Comparison of ENCODE assay signal across 9 cellular contexts in the genomic region with DNA sequence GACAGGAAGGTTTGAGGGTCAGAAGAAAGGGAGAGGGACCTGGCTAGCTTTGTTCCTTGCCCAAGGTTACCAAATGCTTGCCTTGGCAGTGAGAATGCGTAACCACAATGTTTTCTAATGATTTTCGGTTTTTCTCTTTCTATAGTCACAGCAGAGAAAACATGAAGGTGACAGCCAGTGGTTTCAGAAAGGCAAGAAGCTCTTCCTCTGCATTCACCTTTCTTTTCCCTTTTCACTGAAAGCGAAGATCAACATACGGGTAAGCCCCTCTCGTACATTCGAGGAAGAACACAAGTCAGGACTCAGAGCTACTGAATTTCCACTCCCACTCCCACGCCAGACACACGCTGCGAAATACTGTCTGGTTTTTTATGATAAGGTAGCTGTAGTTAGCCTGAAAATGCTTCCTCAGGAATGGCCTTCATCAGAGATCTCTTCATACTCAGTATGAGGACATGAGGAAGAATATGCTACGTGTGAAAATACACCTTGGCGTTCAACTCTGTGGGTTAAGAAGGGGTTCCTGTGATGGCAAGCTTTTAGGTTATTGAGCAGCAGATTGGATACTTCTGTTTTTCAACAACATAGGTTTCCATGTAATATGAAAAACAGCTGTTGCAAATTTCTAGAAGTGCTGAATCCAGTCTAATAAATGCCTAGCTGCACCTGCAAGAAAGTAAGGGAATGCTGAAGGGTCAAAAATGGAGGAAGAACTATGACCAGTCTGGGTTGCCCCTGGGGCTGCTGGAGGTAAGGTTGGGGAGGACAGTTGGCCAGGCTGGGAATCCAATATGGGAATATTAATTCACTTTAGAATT. TPM values are rescaled to one million over a fixed set of nuclear protein-coding genes. Genes with fewer than 3 reads are reported as not detected.
DNase-seq lines count a peak whose midpoint lies in the region; ATAC-seq and TF ChIP-seq lines count a peak whose summit lies in the region.
"Had no signal": no experiment of that assay in that cellular context is flagged by ENCODE, and none has a peak within 500 bp of the region (broad histone marks: within the 10 kb centered on the region; RNA-seq: fewer than 3 reads in every experiment).

No MANE protein-coding gene starts in this region.

- H3K27ac ChIP-seq in HL-60 (replicated peaks) = peak overlapping the region; percentile 9; the same call in 1 of the 2 replicates
- H3K27ac ChIP-seq in Karpas-422 (ENCODE audit: low read length) = no peak overlapping the region
- H3K27ac ChIP-seq: coronary artery had no signal

- H3K4me2 ChIP-seq in Karpas-422 (ENCODE audit: low read depth, low read length, poor library complexity, severe bottlenecking) = no peak overlapping the region

- H2AFZ ChIP-seq in Karpas-422 (ENCODE audit: low read length) = no peak overlapping the region

- H3K9me3 ChIP-seq in Karpas-422 (ENCODE audit: low read length) = 0 out of 2 replicates have a peak, but pooled peaks cover 2% of the 10 kb centered on the region

- peaks cover 22% of the 10 kb centered on the region for H3K4me1 ChIP-seq in Karpas-422 (ENCODE audit: low read length)

- no peaks in the 10 kb centered on the region for H3K36me3 ChIP-seq in Karpas-422 (ENCODE audit: insufficient read depth, low read length)

- no peak overlapping the region for H3K9ac ChIP-seq in Karpas-422 (ENCODE audit: low read length)

- H4K20me1 ChIP-seq in Karpas-422 (ENCODE audit: insufficient read depth, low read depth, low read length) = no peaks in the 10 kb centered on the region

- peak; percentile 62 for DNase-seq in activated CD8-positive, alpha-beta memory T cell treated with anti-CD3 and anti-CD28 coated beads for 24 hours
- no peak for DNase-seq in activated CD8-positive, alpha-beta memory T cell treated with anti-CD3 and anti-CD28 coated beads, Interleukin-2, amount 50 U/mL, for 48 hours
- DNase-seq in HL-60 (ENCODE audit: low read depth in 1 of 2, low spot score in 1 of 2) (no peak), SIG-M5 (lab: John Stamatoyannopoulos, UW) (no peak), pons (ENCODE audit: low spot score) (no peak), Karpas-422 (no peak)
- peak; percentile 19 to 24 for DNase-seq in stimulated activated CD4-positive, alpha-beta T cell treated with anti-CD3 and anti-CD28 coated beads, Interleukin-4, amount 100 ng/mL, for 4 hours

- H3K4me3 ChIP-seq in HL-60 (replicated peaks; ENCODE audit: insufficient read depth, low read length) (no peak overlapping the region), Karpas-422 (ENCODE audit: low read length) (no peak overlapping the region)
- H3K4me3 ChIP-seq: coronary artery had no signal

- no peaks in the 10 kb centered on the region for H3K9me2 ChIP-seq in Karpas-422 (replicated peaks; ENCODE audit: insufficient read depth, low read length)

- H3K27me3 ChIP-seq in HL-60 (ENCODE audit: insufficient read depth, poor library complexity, severe bottlenecking) (no peaks in the 10 kb centered on the region), Karpas-422 (ENCODE audit: low read length) (0 out of 2 replicates have a peak, but pooled peaks cover 3% of the 10 kb centered on the region)

- peak; percentile 57 for ATAC-seq in HG02571 (IDR thresholded peaks at IDR 0.05; ENCODE audit: unreplicated experiment)

- H3K79me2 ChIP-seq in Karpas-422 (ENCODE audit: low read length) = no peaks in the 10 kb centered on the region

- no peak for TF ChIP-seq CTCF in HL-60 (IDR thresholded peaks at IDR 0.05; ENCODE audit: insufficient read depth, low read length)

RNA-seq across cellular contexts. Expression of gene CD83, which starts 7.4 kb away (rescaled TPM):
- total RNA-seq in Karpas-422 (2014; rRNA removed; shearing (Covaris generic); ENCODE audit: low replicate concordance) = 1.9 and 3.9 TPM in 2 replicates

Comparison
In these comparisons a context has a peak if more than half of its experiments do, and no peak if none do; other contexts are left out.
1. DNase-seq: peak in activated CD8-positive, alpha-beta memory T cell treated with anti-CD3 and anti-CD28 coated beads for 24 hours (single experiment) and stimulated activated CD4-positive, alpha-beta T cell treated with anti-CD3 and anti-CD28 coated beads, Interleukin-4, amount 100 ng/mL, for 4 hours (2 of 2); none in activated CD8-positive, alpha-beta memory T cell treated with anti-CD3 and anti-CD28 coated beads, Interleukin-2, amount 50 U/mL, for 48 hours (single experiment), HL-60 (0 of 2), SIG-M5 (single experiment), pons (single experiment) and Karpas-422 (single experiment).